In the genomic region with DNA sequence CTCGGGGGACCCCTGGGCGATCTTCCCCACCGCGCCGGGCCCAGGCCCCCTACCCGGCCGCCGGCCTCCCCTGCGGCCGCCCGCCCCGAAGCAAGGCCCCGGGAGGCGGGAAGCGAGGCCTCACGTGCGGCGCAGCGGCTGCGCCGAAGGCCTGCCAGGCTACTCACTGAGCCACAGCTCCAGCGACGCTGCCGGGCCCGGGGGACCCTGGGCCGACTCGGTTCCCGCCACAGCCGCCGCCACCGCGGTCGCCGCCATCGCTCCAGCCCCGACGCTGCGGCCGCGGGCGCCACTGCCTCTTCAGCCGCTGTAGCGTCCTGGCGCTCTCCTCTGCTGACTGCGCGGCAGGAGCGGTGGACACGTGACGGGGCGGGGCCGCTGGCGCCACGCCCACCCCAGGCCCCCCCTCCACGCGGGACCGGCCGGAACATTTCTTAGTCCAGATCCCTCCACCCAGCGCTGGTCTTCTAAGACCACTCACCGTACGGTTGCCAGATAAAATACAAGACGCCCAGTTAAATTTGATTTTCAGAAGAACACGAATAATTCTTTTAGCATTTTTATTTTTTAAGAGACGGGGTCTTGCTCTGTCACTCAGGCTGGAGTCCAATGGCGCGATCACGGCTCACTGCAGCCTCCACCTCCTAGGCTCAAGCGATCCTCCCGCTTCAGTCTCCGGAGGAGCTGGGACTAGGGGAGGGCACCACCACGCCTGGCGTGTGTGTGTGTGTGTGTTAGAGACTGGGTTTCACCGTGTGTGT, we compare ENCODE assay signal across 1 cellular context.
TF ChIP-seq lines count a peak whose summit lies in the region.

A gene with protein sequence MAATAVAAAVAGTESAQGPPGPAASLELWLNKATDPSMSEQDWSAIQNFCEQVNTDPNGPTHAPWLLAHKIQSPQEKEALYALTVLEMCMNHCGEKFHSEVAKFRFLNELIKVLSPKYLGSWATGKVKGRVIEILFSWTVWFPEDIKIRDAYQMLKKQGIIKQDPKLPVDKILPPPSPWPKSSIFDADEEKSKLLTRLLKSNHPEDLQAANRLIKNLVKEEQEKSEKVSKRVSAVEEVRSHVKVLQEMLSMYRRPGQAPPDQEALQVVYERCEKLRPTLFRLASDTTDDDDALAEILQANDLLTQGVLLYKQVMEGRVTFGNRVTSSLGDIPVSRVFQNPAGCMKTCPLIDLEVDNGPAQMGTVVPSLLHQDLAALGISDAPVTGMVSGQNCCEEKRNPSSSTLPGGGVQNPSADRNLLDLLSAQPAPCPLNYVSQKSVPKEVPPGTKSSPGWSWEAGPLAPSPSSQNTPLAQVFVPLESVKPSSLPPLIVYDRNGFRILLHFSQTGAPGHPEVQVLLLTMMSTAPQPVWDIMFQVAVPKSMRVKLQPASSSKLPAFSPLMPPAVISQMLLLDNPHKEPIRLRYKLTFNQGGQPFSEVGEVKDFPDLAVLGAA (minus strand): TSS at position 341 of the 761 bp plus-strand sequence. CDS start 83 bp downstream, at position 258.

TF ChIP-seq in HEK293, 187 proteins besides CTCF, POLR2A, EP300 and RAD21 (continued from another document and continues in another):
- TF ChIP-seq, protein P1, sequence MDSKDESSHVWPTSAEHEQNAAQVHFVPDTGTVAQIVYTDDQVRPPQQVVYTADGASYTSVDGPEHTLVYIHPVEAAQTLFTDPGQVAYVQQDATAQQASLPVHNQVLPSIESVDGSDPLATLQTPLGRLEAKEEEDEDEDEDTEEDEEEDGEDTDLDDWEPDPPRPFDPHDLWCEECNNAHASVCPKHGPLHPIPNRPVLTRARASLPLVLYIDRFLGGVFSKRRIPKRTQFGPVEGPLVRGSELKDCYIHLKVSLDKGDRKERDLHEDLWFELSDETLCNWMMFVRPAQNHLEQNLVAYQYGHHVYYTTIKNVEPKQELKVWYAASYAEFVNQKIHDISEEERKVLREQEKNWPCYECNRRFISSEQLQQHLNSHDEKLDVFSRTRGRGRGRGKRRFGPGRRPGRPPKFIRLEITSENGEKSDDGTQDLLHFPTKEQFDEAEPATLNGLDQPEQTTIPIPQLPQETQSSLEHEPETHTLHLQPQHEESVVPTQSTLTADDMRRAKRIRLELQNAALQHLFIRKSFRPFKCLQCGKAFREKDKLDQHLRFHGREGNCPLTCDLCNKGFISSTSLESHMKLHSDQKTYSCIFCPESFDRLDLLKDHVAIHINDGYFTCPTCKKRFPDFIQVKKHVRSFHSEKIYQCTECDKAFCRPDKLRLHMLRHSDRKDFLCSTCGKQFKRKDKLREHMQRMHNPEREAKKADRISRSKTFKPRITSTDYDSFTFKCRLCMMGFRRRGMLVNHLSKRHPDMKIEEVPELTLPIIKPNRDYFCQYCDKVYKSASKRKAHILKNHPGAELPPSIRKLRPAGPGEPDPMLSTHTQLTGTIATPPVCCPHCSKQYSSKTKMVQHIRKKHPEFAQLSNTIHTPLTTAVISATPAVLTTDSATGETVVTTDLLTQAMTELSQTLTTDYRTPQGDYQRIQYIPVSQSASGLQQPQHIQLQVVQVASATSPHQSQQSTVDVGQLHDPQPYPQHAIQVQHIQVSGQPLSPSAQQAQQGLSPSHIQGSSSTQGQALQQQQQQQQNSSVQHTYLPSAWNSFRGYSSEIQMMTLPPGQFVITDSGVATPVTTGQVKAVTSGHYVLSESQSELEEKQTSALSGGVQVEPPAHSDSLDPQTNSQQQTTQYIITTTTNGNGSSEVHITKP (tag by site-specific recombination; IDR thresholded peaks at IDR 0.05) = 0 out of 2 replicates have a peak, but pooled peaks have one; percentile 47
- TF ChIP-seq ZNF391 (tag by site-specific recombination; IDR thresholded peaks at IDR 0.05; ENCODE audit: borderline replicate concordance, low read depth) (no peak), KLF8 (tag by site-specific recombination; IDR thresholded peaks at IDR 0.05) (peak; percentile 41; the same call in 1 of the 2 replicates), ZBTB7A (tag by site-specific recombination; IDR thresholded peaks at IDR 0.05; ENCODE audit: low read depth) (no peak), ZNF571 (tag by site-specific recombination; IDR thresholded peaks at IDR 0.05) (no peak), YY1 (tag by site-specific recombination; IDR thresholded peaks at IDR 0.05) (peak; percentile 68; the same call in 1 of the 2 replicates), ZNF548 (tag by site-specific recombination; IDR thresholded peaks at IDR 0.05) (peak; percentile 63; the same call in 1 of the 2 replicates), KLF10 (tag by site-specific recombination; IDR thresholded peaks at IDR 0.05) (peak; percentile 77), ZNF629 (tag by site-specific recombination; IDR thresholded peaks at IDR 0.05) (no peak; the same call in 1 of the 2 replicates), IKZF3 (tag by site-specific recombination; IDR thresholded peaks at IDR 0.05) (0 out of 2 replicates have a peak, but pooled peaks have one; percentile 25), ZNF600 (tag by site-specific recombination; IDR thresholded peaks at IDR 0.05) (peak; percentile 68), ZNF610 (tag by site-specific recombination; IDR thresholded peaks at IDR 0.05; ENCODE audit: borderline replicate concordance) (peak; percentile 65; the same call in 1 of the 2 replicates), ZBTB20 (tag by site-specific recombination; IDR thresholded peaks at IDR 0.05) (no peak), ZNF16 (tag by site-specific recombination; IDR thresholded peaks at IDR 0.05; ENCODE audit: low read depth) (no peak), KLF16 (tag by site-specific recombination; IDR thresholded peaks at IDR 0.05) (0 out of 2 replicates have a peak, but pooled peaks have one; percentile 58), MYNN (tag by site-specific recombination; IDR thresholded peaks at IDR 0.05; ENCODE audit: borderline replicate concordance) (no peak), GLIS2 (tag by site-specific recombination; IDR thresholded peaks at IDR 0.05) (no peak), ZIC2 (tag by site-specific recombination; IDR thresholded peaks at IDR 0.05) (no peak), KLF9 (tag by site-specific recombination; IDR thresholded peaks at IDR 0.05; ENCODE audit: low read depth) (peak; percentile 95)
- TF ChIP-seq, protein P2, sequence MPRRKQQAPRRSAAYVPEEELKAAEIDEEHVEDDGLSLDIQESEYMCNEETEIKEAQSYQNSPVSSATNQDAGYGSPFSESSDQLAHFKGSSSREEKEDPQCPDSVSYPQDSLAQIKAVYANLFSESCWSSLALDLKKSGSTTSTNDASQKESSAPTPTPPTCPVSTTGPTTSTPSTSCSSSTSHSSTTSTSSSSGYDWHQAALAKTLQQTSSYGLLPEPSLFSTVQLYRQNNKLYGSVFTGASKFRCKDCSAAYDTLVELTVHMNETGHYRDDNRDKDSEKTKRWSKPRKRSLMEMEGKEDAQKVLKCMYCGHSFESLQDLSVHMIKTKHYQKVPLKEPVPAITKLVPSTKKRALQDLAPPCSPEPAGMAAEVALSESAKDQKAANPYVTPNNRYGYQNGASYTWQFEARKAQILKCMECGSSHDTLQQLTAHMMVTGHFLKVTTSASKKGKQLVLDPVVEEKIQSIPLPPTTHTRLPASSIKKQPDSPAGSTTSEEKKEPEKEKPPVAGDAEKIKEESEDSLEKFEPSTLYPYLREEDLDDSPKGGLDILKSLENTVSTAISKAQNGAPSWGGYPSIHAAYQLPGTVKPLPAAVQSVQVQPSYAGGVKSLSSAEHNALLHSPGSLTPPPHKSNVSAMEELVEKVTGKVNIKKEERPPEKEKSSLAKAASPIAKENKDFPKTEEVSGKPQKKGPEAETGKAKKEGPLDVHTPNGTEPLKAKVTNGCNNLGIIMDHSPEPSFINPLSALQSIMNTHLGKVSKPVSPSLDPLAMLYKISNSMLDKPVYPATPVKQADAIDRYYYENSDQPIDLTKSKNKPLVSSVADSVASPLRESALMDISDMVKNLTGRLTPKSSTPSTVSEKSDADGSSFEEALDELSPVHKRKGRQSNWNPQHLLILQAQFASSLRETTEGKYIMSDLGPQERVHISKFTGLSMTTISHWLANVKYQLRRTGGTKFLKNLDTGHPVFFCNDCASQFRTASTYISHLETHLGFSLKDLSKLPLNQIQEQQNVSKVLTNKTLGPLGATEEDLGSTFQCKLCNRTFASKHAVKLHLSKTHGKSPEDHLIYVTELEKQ (tag by site-specific recombination; IDR thresholded peaks at IDR 0.05; ENCODE audit: borderline replicate concordance) = no peak
- TF ChIP-seq, protein P3, sequence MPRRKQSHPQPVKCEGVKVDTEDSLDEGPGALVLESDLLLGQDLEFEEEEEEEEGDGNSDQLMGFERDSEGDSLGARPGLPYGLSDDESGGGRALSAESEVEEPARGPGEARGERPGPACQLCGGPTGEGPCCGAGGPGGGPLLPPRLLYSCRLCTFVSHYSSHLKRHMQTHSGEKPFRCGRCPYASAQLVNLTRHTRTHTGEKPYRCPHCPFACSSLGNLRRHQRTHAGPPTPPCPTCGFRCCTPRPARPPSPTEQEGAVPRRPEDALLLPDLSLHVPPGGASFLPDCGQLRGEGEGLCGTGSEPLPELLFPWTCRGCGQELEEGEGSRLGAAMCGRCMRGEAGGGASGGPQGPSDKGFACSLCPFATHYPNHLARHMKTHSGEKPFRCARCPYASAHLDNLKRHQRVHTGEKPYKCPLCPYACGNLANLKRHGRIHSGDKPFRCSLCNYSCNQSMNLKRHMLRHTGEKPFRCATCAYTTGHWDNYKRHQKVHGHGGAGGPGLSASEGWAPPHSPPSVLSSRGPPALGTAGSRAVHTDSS (tag by site-specific recombination; IDR thresholded peaks at IDR 0.05) = peak; percentile 45; the same call in 1 of the 2 replicates
- TF ChIP-seq, protein P4, sequence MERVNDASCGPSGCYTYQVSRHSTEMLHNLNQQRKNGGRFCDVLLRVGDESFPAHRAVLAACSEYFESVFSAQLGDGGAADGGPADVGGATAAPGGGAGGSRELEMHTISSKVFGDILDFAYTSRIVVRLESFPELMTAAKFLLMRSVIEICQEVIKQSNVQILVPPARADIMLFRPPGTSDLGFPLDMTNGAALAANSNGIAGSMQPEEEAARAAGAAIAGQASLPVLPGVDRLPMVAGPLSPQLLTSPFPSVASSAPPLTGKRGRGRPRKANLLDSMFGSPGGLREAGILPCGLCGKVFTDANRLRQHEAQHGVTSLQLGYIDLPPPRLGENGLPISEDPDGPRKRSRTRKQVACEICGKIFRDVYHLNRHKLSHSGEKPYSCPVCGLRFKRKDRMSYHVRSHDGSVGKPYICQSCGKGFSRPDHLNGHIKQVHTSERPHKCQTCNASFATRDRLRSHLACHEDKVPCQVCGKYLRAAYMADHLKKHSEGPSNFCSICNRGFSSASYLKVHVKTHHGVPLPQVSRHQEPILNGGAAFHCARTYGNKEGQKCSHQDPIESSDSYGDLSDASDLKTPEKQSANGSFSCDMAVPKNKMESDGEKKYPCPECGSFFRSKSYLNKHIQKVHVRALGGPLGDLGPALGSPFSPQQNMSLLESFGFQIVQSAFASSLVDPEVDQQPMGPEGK (tag by site-specific recombination; IDR thresholded peaks at IDR 0.05) = peak; percentile 95
- TF ChIP-seq, protein P5, sequence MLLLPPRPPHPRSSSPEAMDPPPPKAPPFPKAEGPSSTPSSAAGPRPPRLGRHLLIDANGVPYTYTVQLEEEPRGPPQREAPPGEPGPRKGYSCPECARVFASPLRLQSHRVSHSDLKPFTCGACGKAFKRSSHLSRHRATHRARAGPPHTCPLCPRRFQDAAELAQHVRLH (tag by site-specific recombination; IDR thresholded peaks at IDR 0.05) = peak; percentile 73; the same call in 1 of the 2 replicates
- TF ChIP-seq, protein P6, sequence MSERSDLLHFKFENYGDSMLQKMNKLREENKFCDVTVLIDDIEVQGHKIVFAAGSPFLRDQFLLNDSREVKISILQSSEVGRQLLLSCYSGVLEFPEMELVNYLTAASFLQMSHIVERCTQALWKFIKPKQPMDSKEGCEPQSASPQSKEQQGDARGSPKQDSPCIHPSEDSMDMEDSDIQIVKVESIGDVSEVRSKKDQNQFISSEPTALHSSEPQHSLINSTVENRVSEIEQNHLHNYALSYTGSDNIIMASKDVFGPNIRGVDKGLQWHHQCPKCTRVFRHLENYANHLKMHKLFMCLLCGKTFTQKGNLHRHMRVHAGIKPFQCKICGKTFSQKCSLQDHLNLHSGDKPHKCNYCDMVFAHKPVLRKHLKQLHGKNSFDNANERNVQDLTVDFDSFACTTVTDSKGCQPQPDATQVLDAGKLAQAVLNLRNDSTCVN (tag by site-specific recombination; optimal IDR thresholded peaks at IDR 0.05) = peak; percentile 35
- TF ChIP-seq, protein P7, sequence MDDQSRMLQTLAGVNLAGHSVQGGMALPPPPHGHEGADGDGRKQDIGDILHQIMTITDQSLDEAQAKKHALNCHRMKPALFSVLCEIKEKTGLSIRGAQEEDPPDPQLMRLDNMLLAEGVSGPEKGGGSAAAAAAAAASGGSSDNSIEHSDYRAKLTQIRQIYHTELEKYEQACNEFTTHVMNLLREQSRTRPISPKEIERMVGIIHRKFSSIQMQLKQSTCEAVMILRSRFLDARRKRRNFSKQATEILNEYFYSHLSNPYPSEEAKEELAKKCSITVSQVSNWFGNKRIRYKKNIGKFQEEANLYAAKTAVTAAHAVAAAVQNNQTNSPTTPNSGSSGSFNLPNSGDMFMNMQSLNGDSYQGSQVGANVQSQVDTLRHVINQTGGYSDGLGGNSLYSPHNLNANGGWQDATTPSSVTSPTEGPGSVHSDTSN (CRISPR knock-in tag; IDR thresholded peaks at IDR 0.05) = peak; percentile 83; the same call in 1 of the 2 replicates
- TF ChIP-seq, protein P8, sequence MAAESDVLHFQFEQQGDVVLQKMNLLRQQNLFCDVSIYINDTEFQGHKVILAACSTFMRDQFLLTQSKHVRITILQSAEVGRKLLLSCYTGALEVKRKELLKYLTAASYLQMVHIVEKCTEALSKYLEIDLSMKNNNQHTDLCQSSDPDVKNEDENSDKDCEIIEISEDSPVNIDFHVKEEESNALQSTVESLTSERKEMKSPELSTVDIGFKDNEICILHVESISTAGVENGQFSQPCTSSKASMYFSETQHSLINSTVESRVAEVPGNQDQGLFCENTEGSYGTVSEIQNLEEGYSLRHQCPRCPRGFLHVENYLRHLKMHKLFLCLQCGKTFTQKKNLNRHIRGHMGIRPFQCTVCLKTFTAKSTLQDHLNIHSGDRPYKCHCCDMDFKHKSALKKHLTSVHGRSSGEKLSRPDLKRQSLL (tag by site-specific recombination; IDR thresholded peaks at IDR 0.05) = peak; percentile 61
